In genomic region chr16:66603537-66604375, GRCh38 we compare ENCODE assay signal across 1 cellular context.
TF ChIP-seq lines count a peak whose summit lies in the region.

No MANE protein-coding gene starts in this region.

TF ChIP-seq in GM12878, 131 proteins besides CTCF, POLR2A, EP300 and RAD21 (continued from another document):
- TF ChIP-seq HSF1 (IDR thresholded peaks at IDR 0.05; ENCODE audit: low read depth, low read length) (no peak), JUNB (IDR thresholded peaks at IDR 0.05) (no peak), EED (IDR thresholded peaks at IDR 0.05; ENCODE audit: low read depth) (0 out of 2 replicates have a peak, but pooled peaks have one; percentile 51), ATF7 (IDR thresholded peaks at IDR 0.05; ENCODE audit: low read depth) (no peak; the same call in 1 of the 2 replicates), MTA2 (IDR thresholded peaks at IDR 0.05; ENCODE audit: low read depth) (peak; percentile 52; the same call in 1 of the 2 replicates), PAX5 (IDR thresholded peaks at IDR 0.05; ENCODE audit: borderline replicate concordance, low read depth, low read length) (peak; percentile 24; the same call in 1 of the 2 replicates), CHD2 (IDR thresholded peaks at IDR 0.05; ENCODE audit: borderline replicate concordance, low read depth, low read length) (peak; percentile 27; the same call in 1 of the 2 replicates), ZNF217 (IDR thresholded peaks at IDR 0.05) (no peak), IRF3 (IDR thresholded peaks at IDR 0.05) (no peak), HDGF (IDR thresholded peaks at IDR 0.05) (peak; percentile 96), CBX3 (IDR thresholded peaks at IDR 0.05; ENCODE audit: borderline replicate concordance, low read depth) (no peak), SREBF1 (IDR thresholded peaks at IDR 0.05; ENCODE audit: low read length) (no peak), YBX1 (IDR thresholded peaks at IDR 0.05) (no peak), EGR1 (IDR thresholded peaks at IDR 0.05; ENCODE audit: borderline replicate concordance in 1 of 2, low read depth in 2 of 2, low read length in 2 of 2) (peak in 1 of 2 experiments; percentile 45; a peak in 1 of 3 replicates), IKZF1 (conservative IDR thresholded peaks at IDR 0.05) (peak; percentile 63), MLLT1 (IDR thresholded peaks at IDR 0.05) (peak; percentile 80; the same call in 1 of the 2 replicates), SUZ12 (IDR thresholded peaks at IDR 0.05; ENCODE audit: unreplicated experiment) (no peak), ZBED1 (IDR thresholded peaks at IDR 0.05; ENCODE audit: borderline replicate concordance) (no peak), ZBTB33 (IDR thresholded peaks at IDR 0.05) (no peak), MEF2A (IDR thresholded peaks at IDR 0.05; ENCODE audit: insufficient read depth, low read depth, low read length) (no peak), NRF1 (conservative IDR thresholded peaks at IDR 0.05; ENCODE audit: low read depth, low read length) (0 out of 2 replicates have a peak, but pooled peaks have one; percentile 14), TCF12 (IDR thresholded peaks at IDR 0.05; ENCODE audit: low read depth, low read length) (no peak), BCL11A (IDR thresholded peaks at IDR 0.05; ENCODE audit: low read depth, low read length) (no peak), BHLHE40 (IDR thresholded peaks at IDR 0.05; ENCODE audit: borderline replicate concordance in 1 of 2, low read depth in 2 of 2, low read length in 1 of 2) (peak; percentile 34 to 75; a peak in 2 of 4 replicates), E2F4 (IDR thresholded peaks at IDR 0.05; ENCODE audit: low read depth, low read length) (no peak), IKZF2 (IDR thresholded peaks at IDR 0.05) (no peak; a peak in 2 of 4 replicates), KAT2A (conservative IDR thresholded peaks at IDR 0.05; ENCODE audit: control insufficient read depth, low read depth, low read length) (no peak), JUND (IDR thresholded peaks at IDR 0.05; ENCODE audit: low read depth, low read length) (no peak)
- TF ChIP-seq, protein P1, sequence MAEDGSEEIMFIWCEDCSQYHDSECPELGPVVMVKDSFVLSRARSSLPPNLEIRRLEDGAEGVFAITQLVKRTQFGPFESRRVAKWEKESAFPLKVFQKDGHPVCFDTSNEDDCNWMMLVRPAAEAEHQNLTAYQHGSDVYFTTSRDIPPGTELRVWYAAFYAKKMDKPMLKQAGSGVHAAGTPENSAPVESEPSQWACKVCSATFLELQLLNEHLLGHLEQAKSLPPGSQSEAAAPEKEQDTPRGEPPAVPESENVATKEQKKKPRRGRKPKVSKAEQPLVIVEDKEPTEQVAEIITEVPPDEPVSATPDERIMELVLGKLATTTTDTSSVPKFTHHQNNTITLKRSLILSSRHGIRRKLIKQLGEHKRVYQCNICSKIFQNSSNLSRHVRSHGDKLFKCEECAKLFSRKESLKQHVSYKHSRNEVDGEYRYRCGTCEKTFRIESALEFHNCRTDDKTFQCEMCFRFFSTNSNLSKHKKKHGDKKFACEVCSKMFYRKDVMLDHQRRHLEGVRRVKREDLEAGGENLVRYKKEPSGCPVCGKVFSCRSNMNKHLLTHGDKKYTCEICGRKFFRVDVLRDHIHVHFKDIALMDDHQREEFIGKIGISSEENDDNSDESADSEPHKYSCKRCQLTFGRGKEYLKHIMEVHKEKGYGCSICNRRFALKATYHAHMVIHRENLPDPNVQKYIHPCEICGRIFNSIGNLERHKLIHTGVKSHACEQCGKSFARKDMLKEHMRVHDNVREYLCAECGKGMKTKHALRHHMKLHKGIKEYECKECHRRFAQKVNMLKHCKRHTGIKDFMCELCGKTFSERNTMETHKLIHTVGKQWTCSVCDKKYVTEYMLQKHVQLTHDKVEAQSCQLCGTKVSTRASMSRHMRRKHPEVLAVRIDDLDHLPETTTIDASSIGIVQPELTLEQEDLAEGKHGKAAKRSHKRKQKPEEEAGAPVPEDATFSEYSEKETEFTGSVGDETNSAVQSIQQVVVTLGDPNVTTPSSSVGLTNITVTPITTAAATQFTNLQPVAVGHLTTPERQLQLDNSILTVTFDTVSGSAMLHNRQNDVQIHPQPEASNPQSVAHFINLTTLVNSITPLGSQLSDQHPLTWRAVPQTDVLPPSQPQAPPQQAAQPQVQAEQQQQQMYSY (CRISPR knock-in tag; IDR thresholded peaks at IDR 0.05), result no peak
- TF ChIP-seq, protein P2, sequence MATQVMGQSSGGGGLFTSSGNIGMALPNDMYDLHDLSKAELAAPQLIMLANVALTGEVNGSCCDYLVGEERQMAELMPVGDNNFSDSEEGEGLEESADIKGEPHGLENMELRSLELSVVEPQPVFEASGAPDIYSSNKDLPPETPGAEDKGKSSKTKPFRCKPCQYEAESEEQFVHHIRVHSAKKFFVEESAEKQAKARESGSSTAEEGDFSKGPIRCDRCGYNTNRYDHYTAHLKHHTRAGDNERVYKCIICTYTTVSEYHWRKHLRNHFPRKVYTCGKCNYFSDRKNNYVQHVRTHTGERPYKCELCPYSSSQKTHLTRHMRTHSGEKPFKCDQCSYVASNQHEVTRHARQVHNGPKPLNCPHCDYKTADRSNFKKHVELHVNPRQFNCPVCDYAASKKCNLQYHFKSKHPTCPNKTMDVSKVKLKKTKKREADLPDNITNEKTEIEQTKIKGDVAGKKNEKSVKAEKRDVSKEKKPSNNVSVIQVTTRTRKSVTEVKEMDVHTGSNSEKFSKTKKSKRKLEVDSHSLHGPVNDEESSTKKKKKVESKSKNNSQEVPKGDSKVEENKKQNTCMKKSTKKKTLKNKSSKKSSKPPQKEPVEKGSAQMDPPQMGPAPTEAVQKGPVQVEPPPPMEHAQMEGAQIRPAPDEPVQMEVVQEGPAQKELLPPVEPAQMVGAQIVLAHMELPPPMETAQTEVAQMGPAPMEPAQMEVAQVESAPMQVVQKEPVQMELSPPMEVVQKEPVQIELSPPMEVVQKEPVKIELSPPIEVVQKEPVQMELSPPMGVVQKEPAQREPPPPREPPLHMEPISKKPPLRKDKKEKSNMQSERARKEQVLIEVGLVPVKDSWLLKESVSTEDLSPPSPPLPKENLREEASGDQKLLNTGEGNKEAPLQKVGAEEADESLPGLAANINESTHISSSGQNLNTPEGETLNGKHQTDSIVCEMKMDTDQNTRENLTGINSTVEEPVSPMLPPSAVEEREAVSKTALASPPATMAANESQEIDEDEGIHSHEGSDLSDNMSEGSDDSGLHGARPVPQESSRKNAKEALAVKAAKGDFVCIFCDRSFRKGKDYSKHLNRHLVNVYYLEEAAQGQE (IDR thresholded peaks at IDR 0.05; ENCODE audit: low read depth, low read length), result no peak
- TF ChIP-seq, protein P3, sequence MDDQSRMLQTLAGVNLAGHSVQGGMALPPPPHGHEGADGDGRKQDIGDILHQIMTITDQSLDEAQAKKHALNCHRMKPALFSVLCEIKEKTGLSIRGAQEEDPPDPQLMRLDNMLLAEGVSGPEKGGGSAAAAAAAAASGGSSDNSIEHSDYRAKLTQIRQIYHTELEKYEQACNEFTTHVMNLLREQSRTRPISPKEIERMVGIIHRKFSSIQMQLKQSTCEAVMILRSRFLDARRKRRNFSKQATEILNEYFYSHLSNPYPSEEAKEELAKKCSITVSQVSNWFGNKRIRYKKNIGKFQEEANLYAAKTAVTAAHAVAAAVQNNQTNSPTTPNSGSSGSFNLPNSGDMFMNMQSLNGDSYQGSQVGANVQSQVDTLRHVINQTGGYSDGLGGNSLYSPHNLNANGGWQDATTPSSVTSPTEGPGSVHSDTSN (IDR thresholded peaks at IDR 0.05; ENCODE audit: insufficient replicate concordance, low read depth, low read length), result no peak
- TF ChIP-seq, protein P4, sequence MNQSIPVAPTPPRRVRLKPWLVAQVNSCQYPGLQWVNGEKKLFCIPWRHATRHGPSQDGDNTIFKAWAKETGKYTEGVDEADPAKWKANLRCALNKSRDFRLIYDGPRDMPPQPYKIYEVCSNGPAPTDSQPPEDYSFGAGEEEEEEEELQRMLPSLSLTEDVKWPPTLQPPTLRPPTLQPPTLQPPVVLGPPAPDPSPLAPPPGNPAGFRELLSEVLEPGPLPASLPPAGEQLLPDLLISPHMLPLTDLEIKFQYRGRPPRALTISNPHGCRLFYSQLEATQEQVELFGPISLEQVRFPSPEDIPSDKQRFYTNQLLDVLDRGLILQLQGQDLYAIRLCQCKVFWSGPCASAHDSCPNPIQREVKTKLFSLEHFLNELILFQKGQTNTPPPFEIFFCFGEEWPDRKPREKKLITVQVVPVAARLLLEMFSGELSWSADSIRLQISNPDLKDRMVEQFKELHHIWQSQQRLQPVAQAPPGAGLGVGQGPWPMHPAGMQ (IDR thresholded peaks at IDR 0.05; ENCODE audit: borderline replicate concordance), result no peak
- TF ChIP-seq, protein P5, sequence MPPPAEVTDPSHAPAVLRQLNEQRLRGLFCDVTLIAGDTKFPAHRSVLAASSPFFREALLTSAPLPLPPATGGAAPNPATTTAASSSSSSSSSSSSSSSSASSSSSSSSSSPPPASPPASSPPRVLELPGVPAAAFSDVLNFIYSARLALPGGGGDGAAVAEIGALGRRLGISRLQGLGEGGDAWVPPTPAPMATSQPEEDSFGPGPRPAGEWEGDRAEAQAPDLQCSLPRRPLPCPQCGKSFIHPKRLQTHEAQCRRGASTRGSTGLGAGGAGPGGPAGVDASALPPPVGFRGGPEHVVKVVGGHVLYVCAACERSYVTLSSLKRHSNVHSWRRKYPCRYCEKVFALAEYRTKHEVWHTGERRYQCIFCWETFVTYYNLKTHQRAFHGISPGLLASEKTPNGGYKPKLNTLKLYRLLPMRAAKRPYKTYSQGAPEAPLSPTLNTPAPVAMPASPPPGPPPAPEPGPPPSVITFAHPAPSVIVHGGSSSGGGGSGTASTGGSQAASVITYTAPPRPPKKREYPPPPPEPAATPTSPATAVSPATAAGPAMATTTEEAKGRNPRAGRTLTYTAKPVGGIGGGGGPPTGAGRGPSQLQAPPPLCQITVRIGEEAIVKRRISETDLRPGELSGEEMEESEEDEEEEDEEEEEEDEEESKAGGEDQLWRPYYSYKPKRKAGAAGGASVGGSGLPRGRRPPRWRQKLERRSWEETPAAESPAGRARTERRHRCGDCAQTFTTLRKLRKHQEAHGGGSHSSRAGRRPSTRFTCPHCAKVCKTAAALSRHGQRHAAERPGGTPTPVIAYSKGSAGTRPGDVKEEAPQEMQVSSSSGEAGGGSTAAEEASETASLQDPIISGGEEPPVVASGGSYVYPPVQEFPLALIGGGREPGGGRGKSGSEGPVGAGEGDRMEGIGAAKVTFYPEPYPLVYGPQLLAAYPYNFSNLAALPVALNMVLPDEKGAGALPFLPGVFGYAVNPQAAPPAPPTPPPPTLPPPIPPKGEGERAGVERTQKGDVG (CRISPR knock-in tag; IDR thresholded peaks at IDR 0.05), result no peak
